25 cellular contexts compared by ENCODE assay signal in the genomic region with DNA sequence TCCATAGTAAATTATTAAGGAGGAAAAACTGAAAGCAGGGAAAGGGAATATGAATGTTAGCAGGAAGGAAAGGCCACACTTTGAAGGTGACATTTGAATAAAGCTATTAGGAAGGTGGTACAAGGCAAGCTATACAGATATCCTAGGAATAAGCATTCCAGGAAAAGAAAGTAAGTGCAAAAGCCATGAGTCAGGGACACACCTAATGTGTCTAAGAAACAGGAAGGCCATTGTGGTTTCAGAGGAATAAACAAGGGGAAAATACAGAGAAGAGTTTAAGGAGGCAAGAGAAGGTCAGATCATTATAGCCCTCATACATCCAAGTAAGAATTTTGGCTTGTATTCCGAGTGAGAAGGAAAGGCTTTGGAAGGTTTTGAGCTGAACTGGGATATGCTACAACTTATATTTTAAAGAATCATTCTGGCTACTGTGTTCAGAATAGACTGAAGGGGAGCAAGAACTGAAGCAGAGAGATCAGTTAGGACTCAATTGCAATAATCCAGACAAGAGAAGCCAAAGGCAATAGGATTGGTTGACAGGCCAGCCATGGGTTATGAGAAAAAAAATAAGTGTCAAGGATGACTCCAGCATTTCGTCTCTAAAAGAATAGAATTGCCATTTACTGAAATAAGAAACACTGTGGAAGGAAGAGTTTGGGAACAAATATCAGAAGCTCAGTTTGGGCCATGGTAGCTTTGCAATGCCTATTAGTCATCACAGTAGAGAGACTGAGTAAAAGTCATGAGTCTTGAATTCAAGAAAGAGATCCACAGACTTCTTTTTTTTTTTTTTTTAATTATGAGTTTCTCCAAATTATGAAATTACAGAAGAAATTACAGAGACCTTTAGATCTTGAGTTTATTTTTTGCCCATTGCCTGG. TPM values are rescaled to one million over a fixed set of nuclear protein-coding genes. Genes with fewer than 3 reads are reported as not detected.
A peak's percentile ranks its signal among the peaks of the same experiment; 100 is the strongest.
DNase-seq lines count a peak whose midpoint lies in the region; ATAC-seq and TF ChIP-seq lines count a peak whose summit lies in the region.
"Had no signal": no experiment of that assay in that cellular context is flagged by ENCODE, and none has a peak within 500 bp of the region (broad histone marks: within the 10 kb centered on the region; RNA-seq: fewer than 3 reads in every experiment).

No MANE protein-coding gene starts in this region.

- H3K4me3 Mint-ChIP-seq in neural progenitor cell, result no peak overlapping the region
- H3K4me3 Mint-ChIP-seq: activated naive CD8-positive, alpha-beta T cell treated with anti-CD3 and anti-CD28 coated beads, Interleukin-2, amount 10 ng/mL, durations not matched to agents 7 days and 5 days; CD8-positive, alpha-beta memory T cell; stimulated activated naive CD8-positive, alpha-beta T cell treated with anti-CD3 and anti-CD28 coated beads, Interleukin-15, Interleukin-2, amounts not matched to agents 100 ng/mL and 50 ng/mL, for 24 hours had no signal

- TF ChIP-seq CTCF in neural progenitor cell (IDR thresholded peaks at IDR 0.05), result no peak

- no peak for ATAC-seq in activated naive CD4-positive, alpha-beta T cell treated with anti-CD3 and anti-CD28 coated beads, Interleukin-2, amount 50 U/mL, for 72 hours
- ATAC-seq: activated CD4-positive, CD25-positive, alpha-beta regulatory T cell treated with anti-CD3 and anti-CD28 coated beads, Interleukin-2, amount 50 U/mL, for 24 hours; lower lobe of right lung had no signal

- H3K9me3 ChIP-seq in SJSA1 (replicated peaks), result no peaks in the 10 kb centered on the region
- H3K9me3 ChIP-seq in neural progenitor cell (ENCODE audit: low read depth), result no peaks in the 10 kb centered on the region
- H3K9me3 ChIP-seq: lower lobe of right lung, sigmoid colon, tibial nerve had no signal

- DNase-seq in HCEC 1CT, result peak; percentile 6
- DNase-seq in SJSA1 (ENCODE audit: low read depth in 1 of 2, low spot score in 2 of 2), result peak; percentile 42 to 62
- DNase-seq in epithelial cell of prostate (ENCODE audit: low read depth, low spot score), result peak; percentile 52
- no peak for DNase-seq in neural progenitor cell (ENCODE audit: low spot score)
- no peak for DNase-seq in ureter (ENCODE audit: low spot score)
- no peak for DNase-seq in stimulated activated CD4-positive, alpha-beta T cell treated with anti-CD3 and anti-CD28 coated beads, Interleukin-4, amount 100 ng/mL, for 24 hours
- DNase-seq in activated naive CD4-positive, alpha-beta T cell treated with anti-CD3 and anti-CD28 coated beads, Interleukin-2, amount 50 U/mL, for 72 hours (ENCODE audit: low spot score in 2 of 2), result no peak
- DNase-seq in NCI-H2029 treated with DMSO at 0.1 percent for 48 hours (lab: John Stamatoyannopoulos, UW), result no peak
- DNase-seq: activated naive CD8-positive, alpha-beta T cell treated with anti-CD3 and anti-CD28 coated beads, Interleukin-2, amount 10 ng/mL, durations not matched to agents 7 days and 5 days; CD8-positive, alpha-beta memory T cell; glutamatergic neuron; lower lobe of right lung; NCI-H1417; NCI-H2171 treated with DMSO at 0.1 percent for 48 hours; NCI-H82; sigmoid colon; stimulated activated CD4-positive, alpha-beta T cell treated with anti-CD3 and anti-CD28 coated beads, Interleukin-1b, Interleukin-23, amount 100 ng/mL, for 48 hours; T-helper 9 cell had no signal

- H3K9ac ChIP-seq in neural progenitor cell, result no peak overlapping the region
- H3K9ac ChIP-seq: parathyroid adenoma had no signal

- H3K27me3 ChIP-seq in SJSA1 (replicated peaks), result no peaks in the 10 kb centered on the region
- no peaks in the 10 kb centered on the region for H3K27me3 ChIP-seq in neural progenitor cell
- H3K27me3 ChIP-seq: sigmoid colon, tibial nerve had no signal

- no peaks in the 10 kb centered on the region for H3K4me1 Mint-ChIP-seq in neural progenitor cell
- H3K4me1 Mint-ChIP-seq: activated naive CD8-positive, alpha-beta T cell treated with anti-CD3 and anti-CD28 coated beads, Interleukin-2, amount 10 ng/mL, durations not matched to agents 7 days and 5 days; CD8-positive, alpha-beta memory T cell had no signal

- H3K27ac ChIP-seq in SJSA1 (peak overlapping the region; percentile 70), epithelial cell of prostate (peak overlapping the region; percentile 85), neural progenitor cell (no peak overlapping the region)
- H3K27ac ChIP-seq: lower lobe of right lung, parathyroid adenoma, sigmoid colon, SK-N-MC, tibial nerve had no signal

- no peak overlapping the region for H3K4me3 ChIP-seq in SJSA1
- H3K4me3 ChIP-seq in neural progenitor cell, result no peak overlapping the region
- H3K4me3 ChIP-seq: lower lobe of right lung, sigmoid colon, SK-N-MC, tibial nerve had no signal

- H3K36me3 ChIP-seq in SJSA1, result no peaks in the 10 kb centered on the region
- no peaks in the 10 kb centered on the region for H3K36me3 ChIP-seq in neural progenitor cell
- H3K36me3 ChIP-seq: lower lobe of right lung, sigmoid colon, tibial nerve had no signal

- H3K4me1 ChIP-seq in SJSA1 (replicated peaks), result peaks cover 14% of the 10 kb centered on the region
- H3K4me1 ChIP-seq in neural progenitor cell, result no peaks in the 10 kb centered on the region
- H3K4me1 ChIP-seq: lower lobe of right lung, parathyroid adenoma, sigmoid colon, tibial nerve had no signal

- H3K27me3 Mint-ChIP-seq in neural progenitor cell (ENCODE audit: insufficient read depth, low read depth), result peaks cover 3% of the 10 kb centered on the region
- H3K27me3 Mint-ChIP-seq: activated naive CD8-positive, alpha-beta T cell treated with anti-CD3 and anti-CD28 coated beads, Interleukin-2, amount 10 ng/mL, durations not matched to agents 7 days and 5 days had no signal

- H3K4me2 ChIP-seq in neural progenitor cell, result no peak overlapping the region

- H3K79me2 ChIP-seq in neural progenitor cell (ENCODE audit: low read depth), result no peaks in the 10 kb centered on the region
- H3K79me2 ChIP-seq: parathyroid adenoma had no signal

- no peaks in the 10 kb centered on the region for H4K20me1 ChIP-seq in neural progenitor cell (ENCODE audit: low read depth)

- H3K9me3 Mint-ChIP-seq in neural progenitor cell, result no peaks in the 10 kb centered on the region
- no peaks in the 10 kb centered on the region for H3K9me3 Mint-ChIP-seq in activated naive CD4-positive, alpha-beta T cell treated with anti-CD3 and anti-CD28 coated beads, Interleukin-2, amount 50 U/mL, for 72 hours
- H3K9me3 Mint-ChIP-seq: activated naive CD8-positive, alpha-beta T cell treated with anti-CD3 and anti-CD28 coated beads, Interleukin-2, amount 10 ng/mL, durations not matched to agents 7 days and 5 days had no signal

- no peak overlapping the region for H3K27ac Mint-ChIP-seq in neural progenitor cell
- H3K27ac Mint-ChIP-seq in activated naive CD4-positive, alpha-beta T cell treated with anti-CD3 and anti-CD28 coated beads, Interleukin-2, amount 50 U/mL, for 72 hours, result no peak overlapping the region
- H3K27ac Mint-ChIP-seq: activated naive CD8-positive, alpha-beta T cell treated with anti-CD3 and anti-CD28 coated beads, Interleukin-2, amount 10 ng/mL, durations not matched to agents 7 days and 5 days; CD8-positive, alpha-beta memory T cell; stimulated activated naive CD8-positive, alpha-beta T cell treated with anti-CD3 and anti-CD28 coated beads, Interleukin-15, Interleukin-2, amounts not matched to agents 100 ng/mL and 50 ng/mL, for 24 hours had no signal

- no peaks in the 10 kb centered on the region for H3F3A ChIP-seq in neural progenitor cell (ENCODE audit: low read depth)

- H3K36me3 Mint-ChIP-seq in neural progenitor cell, result no peaks in the 10 kb centered on the region
- no peaks in the 10 kb centered on the region for H3K36me3 Mint-ChIP-seq in activated naive CD4-positive, alpha-beta T cell treated with anti-CD3 and anti-CD28 coated beads, Interleukin-2, amount 50 U/mL, for 72 hours
- H3K36me3 Mint-ChIP-seq: activated naive CD8-positive, alpha-beta T cell treated with anti-CD3 and anti-CD28 coated beads, Interleukin-2, amount 10 ng/mL, durations not matched to agents 7 days and 5 days; CD8-positive, alpha-beta memory T cell had no signal

- peak overlapping the region; percentile 26 for H2AFZ ChIP-seq in neural progenitor cell (replicated peaks)
- H2AFZ ChIP-seq: parathyroid adenoma had no signal

RNA-seq across cellular contexts. Expression of a gene that starts 11.3 kb away (rescaled TPM):
- total RNA-seq in SJSA1 (2014; rRNA removed; shearing (Covaris generic)), result not detected in 2 replicates
- 0.31 and 1.2 TPM in 2 replicates for total RNA-seq in neural progenitor cell (ENCODE audit: low replicate concordance)
- total RNA-seq in ureter, result not detected
- total RNA-seq in activated naive CD4-positive, alpha-beta T cell treated with anti-CD3 and anti-CD28 coated beads, Interleukin-2, amount 50 U/mL, for 72 hours, result not detected
- total RNA-seq: activated CD8-positive, alpha-beta memory T cell treated with anti-CD3 and anti-CD28 coated beads for 36 hours; activated naive CD8-positive, alpha-beta T cell treated with anti-CD3 and anti-CD28 coated beads, Interleukin-2, amount 10 ng/mL, durations not matched to agents 7 days and 5 days; CD8-positive, alpha-beta memory T cell; dermis microvascular lymphatic vessel endothelial cell; lower lobe of right lung; tibial nerve had no signal

RNA-seq across cellular contexts. Expression of a gene that starts 33.5 kb away (rescaled TPM):
- 1.00 and 4.1 TPM in 2 replicates for total RNA-seq in SJSA1 (2014; rRNA removed; shearing (Covaris generic))
- total RNA-seq in neural progenitor cell (ENCODE audit: low replicate concordance) (54.5 and 94.4 TPM in 2 replicates), ureter (0.39 TPM)
- not detected for total RNA-seq in activated naive CD4-positive, alpha-beta T cell treated with anti-CD3 and anti-CD28 coated beads, Interleukin-2, amount 50 U/mL, for 72 hours
- total RNA-seq: activated CD8-positive, alpha-beta memory T cell treated with anti-CD3 and anti-CD28 coated beads for 36 hours; activated naive CD8-positive, alpha-beta T cell treated with anti-CD3 and anti-CD28 coated beads, Interleukin-2, amount 10 ng/mL, durations not matched to agents 7 days and 5 days; CD8-positive, alpha-beta memory T cell; dermis microvascular lymphatic vessel endothelial cell had no signal

Comparison
In these comparisons a context has a peak if more than half of its experiments do, and no peak if none do; other contexts are left out.
1. DNase-seq: peak in HCEC 1CT (single experiment), SJSA1 (2 of 2) and epithelial cell of prostate (single experiment); none in neural progenitor cell (single experiment), ureter (single experiment), stimulated activated CD4-positive, alpha-beta T cell treated with anti-CD3 and anti-CD28 coated beads, Interleukin-4, amount 100 ng/mL, for 24 hours (single experiment), activated naive CD4-positive, alpha-beta T cell treated with anti-CD3 and anti-CD28 coated beads, Interleukin-2, amount 50 U/mL, for 72 hours (0 of 2) and NCI-H2029 treated with DMSO at 0.1 percent for 48 hours (single experiment).
2. RNA of a gene that starts 33.5 kb away (total RNA-seq): 54.5 to 94.4 TPM in neural progenitor cell; 1.00 to 4.1 TPM in SJSA1, 0.39 TPM in ureter (single experiment) and not detected in activated naive CD4-positive, alpha-beta T cell treated with anti-CD3 and anti-CD28 coated beads, Interleukin-2, amount 50 U/mL, for 72 hours; every median in the first group is over 10 times any median in the second.